1 cellular context compared by ENCODE assay signal in the genomic region with DNA sequence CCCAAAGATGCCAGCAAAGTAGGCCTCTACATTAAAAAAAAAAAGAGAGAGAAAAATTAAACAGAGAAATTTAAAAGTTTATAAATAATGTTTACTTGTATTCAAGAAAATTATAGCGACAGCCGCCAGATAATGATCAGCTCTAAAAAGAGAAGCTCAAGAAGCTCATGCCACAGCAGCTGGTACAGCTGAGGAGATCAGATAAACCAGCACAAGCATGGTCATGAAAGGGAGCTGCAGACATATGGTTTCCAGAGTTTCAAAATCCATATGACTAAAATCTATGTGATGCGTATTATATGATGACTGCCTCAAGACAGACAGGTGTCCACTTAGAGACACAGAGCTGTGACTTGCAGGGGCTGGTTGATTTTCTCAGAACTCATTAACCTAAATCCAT.
TF ChIP-seq lines count a peak whose summit lies in the region.

No MANE protein-coding gene starts in this region.

TF ChIP-seq in K562, 482 proteins besides CTCF, POLR2A, EP300 and RAD21 (continued from another document):
- TF ChIP-seq, protein P1, sequence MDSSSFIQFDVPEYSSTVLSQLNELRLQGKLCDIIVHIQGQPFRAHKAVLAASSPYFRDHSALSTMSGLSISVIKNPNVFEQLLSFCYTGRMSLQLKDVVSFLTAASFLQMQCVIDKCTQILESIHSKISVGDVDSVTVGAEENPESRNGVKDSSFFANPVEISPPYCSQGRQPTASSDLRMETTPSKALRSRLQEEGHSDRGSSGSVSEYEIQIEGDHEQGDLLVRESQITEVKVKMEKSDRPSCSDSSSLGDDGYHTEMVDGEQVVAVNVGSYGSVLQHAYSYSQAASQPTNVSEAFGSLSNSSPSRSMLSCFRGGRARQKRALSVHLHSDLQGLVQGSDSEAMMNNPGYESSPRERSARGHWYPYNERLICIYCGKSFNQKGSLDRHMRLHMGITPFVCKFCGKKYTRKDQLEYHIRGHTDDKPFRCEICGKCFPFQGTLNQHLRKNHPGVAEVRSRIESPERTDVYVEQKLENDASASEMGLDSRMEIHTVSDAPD (CRISPR knock-in tag; IDR thresholded peaks at IDR 0.05): no peak
- TF ChIP-seq, protein P2, sequence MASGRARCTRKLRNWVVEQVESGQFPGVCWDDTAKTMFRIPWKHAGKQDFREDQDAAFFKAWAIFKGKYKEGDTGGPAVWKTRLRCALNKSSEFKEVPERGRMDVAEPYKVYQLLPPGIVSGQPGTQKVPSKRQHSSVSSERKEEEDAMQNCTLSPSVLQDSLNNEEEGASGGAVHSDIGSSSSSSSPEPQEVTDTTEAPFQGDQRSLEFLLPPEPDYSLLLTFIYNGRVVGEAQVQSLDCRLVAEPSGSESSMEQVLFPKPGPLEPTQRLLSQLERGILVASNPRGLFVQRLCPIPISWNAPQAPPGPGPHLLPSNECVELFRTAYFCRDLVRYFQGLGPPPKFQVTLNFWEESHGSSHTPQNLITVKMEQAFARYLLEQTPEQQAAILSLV (tag; IDR thresholded peaks at IDR 0.05): no peak
- TF ChIP-seq ZC3H4 (CRISPR knock-in tag; IDR thresholded peaks at IDR 0.05; ENCODE audit: borderline replicate concordance): no peak
TF ChIP-seq in K562: peak in this region for 0.
